In the genomic region with DNA sequence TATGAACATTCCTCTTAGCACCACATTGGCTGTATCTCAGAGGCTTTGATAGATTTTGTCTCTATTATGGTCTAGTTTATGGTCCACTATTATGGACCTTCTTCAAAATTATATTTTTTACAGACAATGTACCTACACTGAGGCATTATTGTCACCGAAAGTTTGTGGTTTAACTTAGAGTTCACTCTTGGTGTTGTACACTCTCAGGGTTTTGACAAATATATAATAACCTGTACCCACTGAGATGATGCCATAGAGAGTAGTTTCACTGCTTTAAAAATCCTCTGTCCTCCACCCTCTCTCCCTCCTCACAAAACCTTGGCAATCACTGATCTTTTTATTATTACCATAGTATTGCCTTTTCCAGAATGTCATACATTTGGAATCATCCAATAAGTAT, we compare ENCODE assay signal across 37 cellular contexts.
"Had no signal": no experiment of that assay in that cellular context is flagged by ENCODE, and none has a peak within 500 bp of the region (broad histone marks: within the 10 kb centered on the region; RNA-seq: fewer than 3 reads in every experiment).

No MANE protein-coding gene starts in this region.

- H3K4me1 ChIP-seq: adrenal gland, ascending aorta, body of pancreas, breast epithelium had no signal

- H3K9me3 Mint-ChIP-seq: activated naive CD8-positive, alpha-beta T cell treated with anti-CD3 and anti-CD28 coated beads, Interleukin-2, amount 10 ng/mL, durations not matched to agents 7 days and 5 days had no signal

- DNase-seq: activated effector memory CD4-positive, alpha-beta T cell treated with anti-CD3 and anti-CD28 coated beads, Interleukin-2, amount 50 U/mL, for 16 hours; activated effector memory CD4-positive, alpha-beta T cell treated with Interleukin-2 at 50 U/mL for 16 hours; activated gamma-delta T cell; activated gamma-delta T cell treated with Interleukin-2 at 50 U/mL for 16 hours; activated naive CD4-positive, alpha-beta T cell; activated naive CD4-positive, alpha-beta T cell treated with anti-CD3 and anti-CD28 coated beads for 36 hours; activated naive CD4-positive, alpha-beta T cell treated with anti-CD3 and anti-CD28 coated beads, Interleukin-2, amount 10 ng/mL, durations not matched to agents 7 days and 5 days; activated naive CD4-positive, alpha-beta T cell treated with anti-CD3 and anti-CD28 coated beads, Interleukin-2, amount 50 U/mL, for 16 hours; activated naive CD4-positive, alpha-beta T cell treated with Interleukin-2 at 50 U/mL for 16 hours; activated naive CD8-positive, alpha-beta T cell treated with anti-CD3 and anti-CD28 coated beads for 36 hours; activated naive CD8-positive, alpha-beta T cell treated with anti-CD3 and anti-CD28 coated beads, Interleukin-2, amount 10 ng/mL, durations not matched to agents 7 days and 5 days; activated naive CD8-positive, alpha-beta T cell treated with anti-CD3 and anti-CD28 coated beads, Interleukin-2, amount 50 U/mL, for 24 hours; activated T-cell treated with anti-CD3 and anti-CD28 coated beads, Interleukin-2, amount 50 U/mL, for 24 hours; activated T-cell treated with anti-CD3 and anti-CD28 coated beads, Interleukin-2, amount 50 U/mL, for 4 hours; activated T-cell treated with anti-CD3 and anti-CD28 coated beads, Interleukin-2, amount 50 U/mL, for 48 hours; activated T-cell treated with anti-CD3 and anti-CD28 coated beads, Interleukin-2, amount 50 U/mL, for 72 hours; adrenal gland; amniotic stem cell; amygdala; anterior cingulate cortex; aorta; body of pancreas; brain microvascular endothelial cell; caudate nucleus; central memory CD4-positive, alpha-beta T cell; cerebellar nuclear complex had no signal

- H3K27me3 Mint-ChIP-seq: activated naive CD4-positive, alpha-beta T cell treated with anti-CD3 and anti-CD28 coated beads, Interleukin-2, amount 10 ng/mL, durations not matched to agents 7 days and 5 days; activated naive CD4-positive, alpha-beta T cell treated with anti-CD3 and anti-CD28 coated beads, Interleukin-2, amount 50 U/mL, for 24 hours; activated naive CD8-positive, alpha-beta T cell; activated naive CD8-positive, alpha-beta T cell treated with anti-CD3 and anti-CD28 coated beads for 36 hours; activated naive CD8-positive, alpha-beta T cell treated with anti-CD3 and anti-CD28 coated beads, Interleukin-2, amount 10 ng/mL, durations not matched to agents 7 days and 5 days; activated naive CD8-positive, alpha-beta T cell treated with anti-CD3 and anti-CD28 coated beads, Interleukin-2, amount 50 U/mL, for 24 hours; activated T-cell treated with anti-CD3 and anti-CD28 coated beads, Interleukin-2, amount 50 U/mL, for 24 hours; activated T-helper 17 cell treated with anti-CD3 and anti-CD28 coated beads, Interleukin-2, amount 50 U/mL, for 72 hours; central memory CD8-positive, alpha-beta T cell had no signal

- H3K4me3 Mint-ChIP-seq: activated naive CD4-positive, alpha-beta T cell treated with anti-CD3 and anti-CD28 coated beads for 36 hours; activated naive CD4-positive, alpha-beta T cell treated with anti-CD3 and anti-CD28 coated beads, Interleukin-2, amount 10 ng/mL, durations not matched to agents 7 days and 5 days; activated naive CD4-positive, alpha-beta T cell treated with anti-CD3 and anti-CD28 coated beads, Interleukin-2, amount 50 U/mL, for 24 hours; activated naive CD8-positive, alpha-beta T cell; activated naive CD8-positive, alpha-beta T cell treated with anti-CD3 and anti-CD28 coated beads for 36 hours; activated naive CD8-positive, alpha-beta T cell treated with anti-CD3 and anti-CD28 coated beads, Interleukin-2, amount 10 ng/mL, durations not matched to agents 7 days and 5 days; activated naive CD8-positive, alpha-beta T cell treated with anti-CD3 and anti-CD28 coated beads, Interleukin-2, amount 50 U/mL, for 24 hours; activated T-cell treated with anti-CD3 and anti-CD28 coated beads, Interleukin-2, amount 50 U/mL, for 24 hours; activated T-cell treated with anti-CD3 and anti-CD28 coated beads, Interleukin-2, amount 50 U/mL, for 4 hours; activated T-cell treated with anti-CD3 and anti-CD28 coated beads, Interleukin-2, amount 50 U/mL, for 72 hours; activated T-helper 1 cell treated with anti-CD3 and anti-CD28 coated beads, Interleukin-12 subunit alpha, Interleukin-12 subunit beta, Interleukin-2, Interleukin-4 antibody, amounts not matched to agents 30 ng/mL and 10 ng/mL and 1 ng/mL, durations not matched to agents 14 hours and 24 hours and 36 hours; activated T-helper 17 cell treated with anti-CD3 and anti-CD28 coated beads, Interleukin-2, amount 50 U/mL, for 72 hours; brain; central memory CD8-positive, alpha-beta T cell had no signal

- H3K36me3 ChIP-seq: adrenal gland, ascending aorta, brain microvascular endothelial cell, breast epithelium, cardiac muscle cell had no signal

- H3K27me3 ChIP-seq: adrenal gland, ascending aorta, body of pancreas, brain microvascular endothelial cell, breast epithelium, cardiac muscle cell had no signal

- H3K9me3 ChIP-seq: adrenal gland, body of pancreas had no signal

- H3K27ac Mint-ChIP-seq: activated naive CD4-positive, alpha-beta T cell treated with anti-CD3 and anti-CD28 coated beads for 36 hours; activated naive CD4-positive, alpha-beta T cell treated with anti-CD3 and anti-CD28 coated beads, Interleukin-2, amount 10 ng/mL, durations not matched to agents 7 days and 5 days; activated naive CD4-positive, alpha-beta T cell treated with anti-CD3 and anti-CD28 coated beads, Interleukin-2, amount 50 U/mL, for 24 hours; activated naive CD4-positive, alpha-beta T cell treated with anti-CD3 and anti-CD28 coated beads, Interleukin-2, amount 50 U/mL, for 72 hours; activated naive CD8-positive, alpha-beta T cell; activated naive CD8-positive, alpha-beta T cell treated with anti-CD3 and anti-CD28 coated beads for 36 hours; activated naive CD8-positive, alpha-beta T cell treated with anti-CD3 and anti-CD28 coated beads, Interleukin-2, amount 10 ng/mL, durations not matched to agents 7 days and 5 days; activated naive CD8-positive, alpha-beta T cell treated with anti-CD3 and anti-CD28 coated beads, Interleukin-2, amount 50 U/mL, for 24 hours; activated T-cell treated with anti-CD3 and anti-CD28 coated beads, Interleukin-2, amount 50 U/mL, for 24 hours; activated T-cell treated with anti-CD3 and anti-CD28 coated beads, Interleukin-2, amount 50 U/mL, for 72 hours; activated T-helper 1 cell treated with anti-CD3 and anti-CD28 coated beads, Interleukin-12 subunit alpha, Interleukin-12 subunit beta, Interleukin-2, Interleukin-4 antibody, amounts not matched to agents 30 ng/mL and 10 ng/mL and 1 ng/mL, durations not matched to agents 14 hours and 24 hours and 36 hours; activated T-helper 17 cell treated with anti-CD3 and anti-CD28 coated beads, Interleukin-2, amount 50 U/mL, for 72 hours; activated T-helper 2 cell treated with anti-CD3 and anti-CD28 coated beads, Interferon-gamma antibody, Interleukin-2, Interleukin-4, amounts not matched to agents 10 μg/mL and 5 μg/mL and 100 μg/mL, durations not matched to agents 14 hours and 24 hours and 36 hours; brain had no signal

- H3K36me3 Mint-ChIP-seq: activated naive CD4-positive, alpha-beta T cell treated with anti-CD3 and anti-CD28 coated beads, Interleukin-2, amount 10 ng/mL, durations not matched to agents 7 days and 5 days; activated naive CD4-positive, alpha-beta T cell treated with anti-CD3 and anti-CD28 coated beads, Interleukin-2, amount 50 U/mL, for 24 hours; activated naive CD8-positive, alpha-beta T cell; activated naive CD8-positive, alpha-beta T cell treated with anti-CD3 and anti-CD28 coated beads for 36 hours; activated naive CD8-positive, alpha-beta T cell treated with anti-CD3 and anti-CD28 coated beads, Interleukin-2, amount 10 ng/mL, durations not matched to agents 7 days and 5 days; brain had no signal

- ATAC-seq: activated naive CD4-positive, alpha-beta T cell treated with anti-CD3 and anti-CD28 coated beads, Interleukin-2, amount 50 U/mL, for 72 hours; activated naive CD8-positive, alpha-beta T cell treated with anti-CD3 and anti-CD28 coated beads, Interleukin-2, amount 50 U/mL, for 24 hours; activated T-cell treated with anti-CD3 and anti-CD28 coated beads, Interleukin-2, amount 50 U/mL, for 4 hours; activated T-cell treated with anti-CD3 and anti-CD28 coated beads, Interleukin-2, amount 50 U/mL, for 72 hours; activated T-helper 17 cell treated with anti-CD3 and anti-CD28 coated beads, Interleukin-2, amount 50 U/mL, for 72 hours; body of pancreas had no signal

- H3K4me1 Mint-ChIP-seq: activated naive CD4-positive, alpha-beta T cell treated with anti-CD3 and anti-CD28 coated beads, Interleukin-2, amount 10 ng/mL, durations not matched to agents 7 days and 5 days; activated naive CD4-positive, alpha-beta T cell treated with anti-CD3 and anti-CD28 coated beads, Interleukin-2, amount 50 U/mL, for 24 hours; activated naive CD8-positive, alpha-beta T cell treated with anti-CD3 and anti-CD28 coated beads for 36 hours; activated naive CD8-positive, alpha-beta T cell treated with anti-CD3 and anti-CD28 coated beads, Interleukin-2, amount 10 ng/mL, durations not matched to agents 7 days and 5 days; activated naive CD8-positive, alpha-beta T cell treated with anti-CD3 and anti-CD28 coated beads, Interleukin-2, amount 50 U/mL, for 24 hours; activated T-helper 17 cell treated with anti-CD3 and anti-CD28 coated beads, Interleukin-2, amount 50 U/mL, for 72 hours; brain; central memory CD8-positive, alpha-beta T cell had no signal

- H3K4me3 ChIP-seq: adrenal gland, ascending aorta, body of pancreas, breast epithelium, cardiac muscle cell had no signal

- H3K27ac ChIP-seq: adrenal gland, ascending aorta, body of pancreas, brain microvascular endothelial cell, breast epithelium, cardiac muscle cell had no signal
